Comparison of ENCODE assay signal across 9 cellular contexts in genomic region chr2:159249955-159250723, GRCh38. TPM values are rescaled to one million over a fixed set of nuclear protein-coding genes. Genes with fewer than 3 reads are reported as not detected.
DNase-seq lines count a peak whose midpoint lies in the region; ATAC-seq and TF ChIP-seq lines count a peak whose summit lies in the region.
"Had no signal": no experiment of that assay in that cellular context is flagged by ENCODE, and none has a peak within 500 bp of the region (broad histone marks: within the 10 kb centered on the region; RNA-seq: fewer than 3 reads in every experiment).

No MANE protein-coding gene starts in this region.

- H3K79me2 ChIP-seq in PC-9 (ENCODE audit: low read depth): no peaks in the 10 kb centered on the region
- H3K79me2 ChIP-seq in fibroblast of lung (ENCODE audit: control insufficient read depth, insufficient read depth, low read length): no peaks in the 10 kb centered on the region
- no peaks in the 10 kb centered on the region for H3K79me2 ChIP-seq in trophoblast cell (ENCODE audit: control insufficient read depth, insufficient read depth, low read length, poor library complexity)

- H3K9me3 Mint-ChIP-seq in activated CD4-positive, alpha-beta memory T cell treated with anti-CD3 and anti-CD28 coated beads for 36 hours: no peaks in the 10 kb centered on the region

- H3K18ac ChIP-seq in trophoblast cell (ENCODE audit: low read length): no peak overlapping the region

- H4K12ac ChIP-seq in trophoblast cell (ENCODE audit: low read depth, low read length): no peak overlapping the region

- no peak overlapping the region for H3K9ac ChIP-seq in fibroblast of lung (ENCODE audit: insufficient read depth, low read length)
- H3K9ac ChIP-seq in trophoblast cell (ENCODE audit: low read length): no peak overlapping the region

- H3K36me3 ChIP-seq in PC-9 (ENCODE audit: low read depth) (no peaks in the 10 kb centered on the region), fibroblast of lung (ENCODE audit: control insufficient read depth, insufficient read depth, low read length) (no peaks in the 10 kb centered on the region), trophoblast cell (ENCODE audit: control insufficient read depth in 1 of 2, insufficient read depth in 2 of 2, low read length in 2 of 2) (peaks cover 0 to 10% of the 10 kb centered on the region in 2 experiments)

- H3K27ac ChIP-seq in PC-9 (peak overlapping the region; percentile 47; the same call in 1 of the 2 replicates), fibroblast of lung (ENCODE audit: insufficient read depth, low read length) (no peak overlapping the region), trophoblast cell (ENCODE audit: low read depth, low read length) (no peak overlapping the region)

- 0 out of 2 replicates have a peak, but pooled peaks cover 9% of the 10 kb centered on the region for H3K4me1 ChIP-seq in PC-9 (replicated peaks; ENCODE audit: insufficient read depth)
- H3K4me1 ChIP-seq in fibroblast of lung (ENCODE audit: control insufficient read depth, extremely low read depth, insufficient read depth, low read length): no peaks in the 10 kb centered on the region
- H3K4me1 ChIP-seq in trophoblast cell (ENCODE audit: control insufficient read depth in 1 of 2, insufficient read depth in 2 of 2, low read length in 2 of 2): peaks cover 0 to 5% of the 10 kb centered on the region in 2 experiments

- intact Hi-C loops in PC-9 (cut with micrococcal nuclease; ENCODE audit: unreplicated experiment): no loop called here
- intact Hi-C loops in activated CD4-positive, alpha-beta memory T cell treated with anti-CD3 and anti-CD28 coated beads for 36 hours (cut with micrococcal nuclease): no loop called here

- no peak overlapping the region for H3K4ac ChIP-seq in trophoblast cell (ENCODE audit: low read depth, low read length)

- POLR2A ChIA-PET in PC-9 (lab: Charles Lee; ENCODE audit: unreplicated experiment): interaction anchor here (0.6 kb wide), 1 partner anchor 1246 kb away, joined by 6 read pairs; no protein-coding TSS in a partner anchor
- POLR2A ChIA-PET in activated CD4-positive, alpha-beta memory T cell treated with anti-CD3 and anti-CD28 coated beads for 36 hours (lab: Charles Lee): no interaction called here

- no peak overlapping the region for H3K4me3 Mint-ChIP-seq in activated CD4-positive, alpha-beta memory T cell treated with anti-CD3 and anti-CD28 coated beads for 36 hours
- H3K4me3 Mint-ChIP-seq: T-helper 1 cell treated with Interleukin-12 subunit alpha and Interleukin-12 subunit beta and Interleukin-4 antibody, amounts not matched to agents 30 μg/mL and 1 μg/mL, for 36 hours had no signal

- no peak overlapping the region for H4K91ac ChIP-seq in trophoblast cell (ENCODE audit: low read depth, low read length)

- H3F3A ChIP-seq in PC-9 (ENCODE audit: insufficient read depth, low read depth): no peaks in the 10 kb centered on the region; the same call in 1 of the 2 replicates

- no peaks in the 10 kb centered on the region for H3K27me3 Mint-ChIP-seq in activated CD4-positive, alpha-beta memory T cell treated with anti-CD3 and anti-CD28 coated beads for 36 hours

- no peak overlapping the region for H2BK5ac ChIP-seq in trophoblast cell (ENCODE audit: low read depth, low read length, poor library complexity)

- no peak overlapping the region for H2AK5ac ChIP-seq in trophoblast cell (ENCODE audit: low read length)

- H3K36me3 Mint-ChIP-seq in activated CD4-positive, alpha-beta memory T cell treated with anti-CD3 and anti-CD28 coated beads for 36 hours: peaks cover 20% of the 10 kb centered on the region

- H3K9me3 ChIP-seq in PC-9 (ENCODE audit: insufficient read depth, low read depth): no peaks in the 10 kb centered on the region
- no peaks in the 10 kb centered on the region for H3K9me3 ChIP-seq in fibroblast of lung (ENCODE audit: control insufficient read depth, insufficient read depth, low read depth, low read length)
- H3K9me3 ChIP-seq in trophoblast cell (ENCODE audit: insufficient read depth, low read depth, low read length): no peaks in the 10 kb centered on the region

- peak; percentile 71 for ATAC-seq in HG03066 (IDR thresholded peaks at IDR 0.05; ENCODE audit: low read depth, unreplicated experiment)

- no peak overlapping the region for H3K4me3 ChIP-seq in PC-9
- no peak overlapping the region for H3K4me3 ChIP-seq in fibroblast of lung (replicated peaks in 1 of 4; ENCODE audit: control extremely low read depth in 1 of 4, insufficient read depth in 1 of 4, low read depth in 3 of 4, low read length in 4 of 4)
- H3K4me3 ChIP-seq in trophoblast cell (ENCODE audit: low read depth, low read length): no peak overlapping the region

- TF ChIP-seq CTCF in PC-9 (conservative IDR thresholded peaks at IDR 0.05) (no peak), fibroblast of lung (conservative IDR thresholded peaks at IDR 0.05 in 1 of 2, IDR thresholded peaks at IDR 0.05 in 1 of 2; ENCODE audit: low read depth in 1 of 2, low read length in 2 of 2) (no peak)

- H3K23ac ChIP-seq in trophoblast cell (ENCODE audit: low read length): no peak overlapping the region

- H4K20me1 ChIP-seq in PC-9 (ENCODE audit: insufficient read depth): no peaks in the 10 kb centered on the region
- H4K20me1 ChIP-seq in fibroblast of lung (ENCODE audit: control insufficient read depth, extremely low read depth, insufficient read depth, low read length): no peaks in the 10 kb centered on the region

- H2BK120ac ChIP-seq in trophoblast cell (ENCODE audit: insufficient read depth, low read length, poor library complexity): no peak overlapping the region

- no peaks in the 10 kb centered on the region for H3K4me1 Mint-ChIP-seq in activated CD4-positive, alpha-beta memory T cell treated with anti-CD3 and anti-CD28 coated beads for 36 hours (ENCODE audit: low read depth)

- no peak overlapping the region for H2AFZ ChIP-seq in PC-9
- no peak overlapping the region for H2AFZ ChIP-seq in fibroblast of lung (ENCODE audit: low read length)
- no peak overlapping the region for H2AFZ ChIP-seq in trophoblast cell (ENCODE audit: insufficient read depth, low read length, poor library complexity)

- H2BK12ac ChIP-seq in trophoblast cell (ENCODE audit: low read length): no peak overlapping the region

- no TSS peak for BruUV-seq in PC-9 (replicated peaks; lab: Mats Ljungman, UMichigan)

- H3K27ac Mint-ChIP-seq in activated CD4-positive, alpha-beta memory T cell treated with anti-CD3 and anti-CD28 coated beads for 36 hours: no peak overlapping the region
- H3K27ac Mint-ChIP-seq: T-helper 1 cell treated with Interleukin-12 subunit alpha and Interleukin-12 subunit beta and Interleukin-4 antibody, amounts not matched to agents 30 μg/mL and 1 μg/mL, for 36 hours had no signal

- no CpG with 5 or more reads among the region's 8 CpGs for WGBS in trophoblast cell (ENCODE audit: extremely low coverage, insufficient coverage, insufficient read length)

- DNase-seq in GM04504 (ENCODE audit: low read depth): peak; percentile 91
- peak; percentile 44 to 67 for DNase-seq in PC-9
- DNase-seq in fibroblast of lung (ENCODE audit: low read depth in 2 of 2): peak; percentile 72 to 74
- DNase-seq in trophoblast cell: peak; percentile 70 to 85
- DNase-seq in mesenteric fat pad (ENCODE audit: low spot score): no peak
- DNase-seq in activated CD4-positive, alpha-beta memory T cell treated with anti-CD3 and anti-CD28 coated beads for 36 hours: no peak
- DNase-seq in NCI-H128 (lab: John Stamatoyannopoulos, UW; ENCODE audit: unreplicated experiment): no peak

- H3K14ac ChIP-seq in trophoblast cell (ENCODE audit: low read length): no peak overlapping the region

- H4K8ac ChIP-seq in trophoblast cell (ENCODE audit: low read depth, low read length): no peak overlapping the region

- no peaks in the 10 kb centered on the region for H3K27me3 ChIP-seq in PC-9 (ENCODE audit: insufficient read depth, low read depth)
- no peaks in the 10 kb centered on the region for H3K27me3 ChIP-seq in fibroblast of lung (ENCODE audit: control insufficient read depth, insufficient read depth, low read length)
- no peaks in the 10 kb centered on the region for H3K27me3 ChIP-seq in trophoblast cell (ENCODE audit: insufficient read depth, low read length)

- no peaks in the 10 kb centered on the region for H3K9me2 ChIP-seq in PC-9 (ENCODE audit: insufficient read depth)

- CTCF ChIA-PET in PC-9 (lab: Charles Lee): no interaction called here
- CTCF ChIA-PET in activated CD4-positive, alpha-beta memory T cell treated with anti-CD3 and anti-CD28 coated beads for 36 hours (lab: Charles Lee): no interaction called here

- H3K79me1 ChIP-seq in trophoblast cell (ENCODE audit: low read length): no peaks in the 10 kb centered on the region

- H3K4me2 ChIP-seq in PC-9: no peak overlapping the region
- H3K4me2 ChIP-seq in fibroblast of lung (ENCODE audit: extremely low read depth, insufficient read depth, low read length): no peak overlapping the region
- no peak overlapping the region for H3K4me2 ChIP-seq in trophoblast cell (ENCODE audit: low read length)

RNA-seq across cellular contexts. Expression of gene WDSUB1, which starts 36.4 kb away (rescaled TPM):
- 6.7 and 6.9 TPM in 2 replicates for total RNA-seq in PC-9 (2021)
- total RNA-seq in fibroblast of lung: 15.2 and 18.3 TPM in 2 replicates
- 5.8 and 7.5 TPM in 2 replicates for polyA plus RNA-seq in fibroblast of lung
- 5.7 and 6.1 TPM in 2 replicates for polyA plus RNA-seq in fibroblast of lung (2012)
- polyA minus RNA-seq in fibroblast of lung (ENCODE audit: low replicate concordance): 1.6 and 5.0 TPM in 2 replicates
- polyA plus RNA-seq in trophoblast cell (2013): 6.6 and 6.9 TPM in 2 replicates
- total RNA-seq in mesenteric fat pad: 7.5 TPM
- total RNA-seq in activated CD4-positive, alpha-beta memory T cell treated with anti-CD3 and anti-CD28 coated beads for 36 hours: 1 to 10 TPM; 5.9 to 6.0 TPM

Comparison
In these comparisons a context has a peak if more than half of its experiments do, and no peak if none do; other contexts are left out.
1. DNase-seq: peak in GM04504 (single experiment), PC-9 (2 of 2), fibroblast of lung (2 of 2) and trophoblast cell (2 of 2); none in mesenteric fat pad (single experiment), activated CD4-positive, alpha-beta memory T cell treated with anti-CD3 and anti-CD28 coated beads for 36 hours (single experiment) and NCI-H128 (single experiment).